ENCODE assay signal across 18 cellular contexts in the genomic region with DNA sequence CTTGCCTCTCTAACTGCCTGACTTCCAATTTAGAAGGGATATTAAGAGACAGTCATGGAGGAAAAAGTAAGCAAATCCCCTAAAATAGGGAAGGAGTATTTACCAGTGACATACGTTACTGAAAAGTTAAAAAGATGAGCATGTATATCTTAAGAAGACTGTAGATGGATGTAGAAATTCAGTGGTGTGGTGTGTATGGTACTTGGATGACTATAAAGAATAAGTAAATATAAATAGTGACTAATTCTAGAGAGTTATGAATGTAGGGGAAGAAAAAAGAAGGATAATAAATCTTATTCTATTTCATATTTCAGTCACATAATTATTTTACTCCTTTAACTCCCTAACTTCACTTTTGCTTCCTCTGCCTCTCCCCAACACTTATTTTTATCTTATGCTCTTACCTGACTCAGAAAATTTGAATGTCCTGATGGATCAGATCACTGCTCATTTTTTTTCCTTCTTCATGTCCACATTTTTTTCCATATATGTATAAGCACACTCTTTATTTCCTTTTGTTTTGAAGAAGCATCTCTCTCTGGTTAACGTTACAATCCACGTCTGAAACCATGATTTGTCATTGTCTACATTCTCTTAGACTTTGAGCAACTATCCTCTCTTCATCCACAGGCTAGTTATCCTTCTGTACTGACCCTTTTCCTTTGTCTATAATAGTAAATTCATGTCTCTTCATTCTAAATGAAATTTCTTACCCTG.
DNase-seq lines count a peak whose midpoint lies in the region; ATAC-seq, FAIRE-seq and TF ChIP-seq lines count a peak whose summit lies in the region.
"Had no signal": no experiment of that assay in that cellular context is flagged by ENCODE, and none has a peak within 500 bp of the region (broad histone marks: within the 10 kb centered on the region; RNA-seq: fewer than 3 reads in every experiment).

No MANE protein-coding gene starts in this region.

- H3K9me3 ChIP-seq in A549 (peaks cover 3% of the 10 kb centered on the region; the same call in 1 of the 3 replicates), Peyer's patch (no peaks in the 10 kb centered on the region)

- peaks cover 4% of the 10 kb centered on the region; the same call in 1 of the 2 replicates for H3K27me3 Mint-ChIP-seq in HFFc6 (ENCODE audit: insufficient read depth)
- H3K27me3 Mint-ChIP-seq: CD4-positive, alpha-beta T cell had no signal

- DNase-seq in A549 (ENCODE audit: low read depth in 1 of 2, low spot score in 1 of 2) (no peak), HFFc6 (no peak), amniotic epithelial cell (ENCODE audit: low read depth) (peak; percentile 73), iris pigment epithelial cell (ENCODE audit: low read depth) (peak; percentile 51), Peyer's patch (no peak)
- DNase-seq: 8988T; CD4-positive, alpha-beta T cell; DMS153; NCI-H1436; NCI-H1930; NCI-H526 had no signal

- no peak for FAIRE-seq in A549 (lab: Jason Lieb, UNC)
- FAIRE-seq: GM12878 had no signal

- no peak for TF ChIP-seq EP300 in A549 (IDR thresholded peaks at IDR 0.05)

- POLR2A ChIA-PET in A549 (lab: Yijun Ruan, JAX) = no interaction called here

- peak overlapping the region in 1 of 2 experiments; percentile 15; a peak in 2 of 6 replicates for H3K27ac ChIP-seq in A549
- H3K27ac ChIP-seq in Peyer's patch = no peak overlapping the region
- H3K27ac ChIP-seq: KMS-11 had no signal

- no peak for TF ChIP-seq RAD21 in A549 (conservative IDR thresholded peaks at IDR 0.05 in 1 of 2, IDR thresholded peaks at IDR 0.05 in 1 of 2)

- H3K4me3 Mint-ChIP-seq in HFFc6 = peak overlapping the region; percentile 65
- H3K4me3 Mint-ChIP-seq: CD4-positive, alpha-beta T cell; GM23338 had no signal

- peak; percentile 56 to 75; a peak in 4 of 6 replicates for ATAC-seq in A549
- ATAC-seq in HG03571 (IDR thresholded peaks at IDR 0.05; ENCODE audit: unreplicated experiment) = no peak
- ATAC-seq in HG02870 (IDR thresholded peaks at IDR 0.05; ENCODE audit: unreplicated experiment) = no peak
- ATAC-seq in GM21529 (IDR thresholded peaks at IDR 0.05; ENCODE audit: unreplicated experiment) = no peak
- ATAC-seq: GM12878, GM23338, Panc1 had no signal

- H3K27ac Mint-ChIP-seq in HFFc6 = peak overlapping the region; percentile 46
- H3K27ac Mint-ChIP-seq: CD4-positive, alpha-beta T cell; GM23338 had no signal

- H3K4me1 ChIP-seq in A549 (peaks cover 19% of the 10 kb centered on the region), Peyer's patch (no peaks in the 10 kb centered on the region)

- H3K4me2 ChIP-seq in A549 = peak overlapping the region; percentile 69
- H3K4me2 ChIP-seq: GM23338, KMS-11 had no signal

- H3K36me3 ChIP-seq in Peyer's patch = no peaks in the 10 kb centered on the region

- H3K9me3 Mint-ChIP-seq in HFFc6 = no peaks in the 10 kb centered on the region
- H3K9me3 Mint-ChIP-seq: GM23338 had no signal

- CTCF ChIA-PET in A549 (lab: Yijun Ruan, JAX) = no interaction called here

- H3K27me3 ChIP-seq in Peyer's patch = no peaks in the 10 kb centered on the region

- no peaks in the 10 kb centered on the region for H3K36me3 Mint-ChIP-seq in HFFc6 (ENCODE audit: low read depth)

- H3K4me1 Mint-ChIP-seq in HFFc6 (ENCODE audit: low read depth) = peaks cover 16% of the 10 kb centered on the region
- H3K4me1 Mint-ChIP-seq: GM23338 had no signal

- TF ChIP-seq POLR2A in A549 (IDR thresholded peaks at IDR 0.05; ENCODE audit: low read length) (no peak), Peyer's patch (IDR thresholded peaks at IDR 0.05) (no peak)

- TF ChIP-seq CTCF in A549 (IDR thresholded peaks at IDR 0.05) = no peak
- no peak for TF ChIP-seq CTCF in HFFc6 (IDR thresholded peaks at IDR 0.05)
- TF ChIP-seq CTCF in Peyer's patch (IDR thresholded peaks at IDR 0.05) = no peak

- no peak overlapping the region for H3K4me3 ChIP-seq in A549
- H3K4me3 ChIP-seq in Peyer's patch = no peak overlapping the region
- H3K4me3 ChIP-seq: GM12878, GM23338 had no signal

- 9% methylated on average over 3 of the region's 3 CpGs for WGBS in A549 (ENCODE audit: missing lambda C conversion rate)

TF ChIP-seq in A549, 52 proteins besides CTCF, POLR2A, EP300 and RAD21:
- TF ChIP-seq RCOR1 (IDR thresholded peaks at IDR 0.05; ENCODE audit: low read depth, low read length) (no peak), HDAC2 (IDR thresholded peaks at IDR 0.05) (no peak), HOXB13 (CRISPR knock-in tag; IDR thresholded peaks at IDR 0.05; ENCODE audit: low read depth) (no peak), ATOH8 (CRISPR knock-in tag; IDR thresholded peaks at IDR 0.05; ENCODE audit: low read depth) (no peak), ELK1 (IDR thresholded peaks at IDR 0.05; ENCODE audit: low read depth, low read length) (no peak), FOSL2 (IDR thresholded peaks at IDR 0.05) (no peak), FOSL2 (CRISPR knock-in tag; IDR thresholded peaks at IDR 0.05) (no peak), HEYL (CRISPR knock-in tag; IDR thresholded peaks at IDR 0.05) (no peak), KDM5A (IDR thresholded peaks at IDR 0.05) (no peak), NPAS2 (CRISPR knock-in tag; IDR thresholded peaks at IDR 0.05; ENCODE audit: borderline replicate concordance) (no peak)
- TF ChIP-seq, protein P1, sequence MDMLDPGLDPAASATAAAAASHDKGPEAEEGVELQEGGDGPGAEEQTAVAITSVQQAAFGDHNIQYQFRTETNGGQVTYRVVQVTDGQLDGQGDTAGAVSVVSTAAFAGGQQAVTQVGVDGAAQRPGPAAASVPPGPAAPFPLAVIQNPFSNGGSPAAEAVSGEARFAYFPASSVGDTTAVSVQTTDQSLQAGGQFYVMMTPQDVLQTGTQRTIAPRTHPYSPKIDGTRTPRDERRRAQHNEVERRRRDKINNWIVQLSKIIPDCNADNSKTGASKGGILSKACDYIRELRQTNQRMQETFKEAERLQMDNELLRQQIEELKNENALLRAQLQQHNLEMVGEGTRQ (IDR thresholded peaks at IDR 0.05) = no peak

Comparison
In these comparisons a context has a peak if more than half of its experiments do, and no peak if none do; other contexts are left out.
1. ATAC-seq: peak in A549 (2 of 2); none in HG03571 (single experiment), HG02870 (single experiment) and GM21529 (single experiment).
2. DNase-seq: peak in amniotic epithelial cell (single experiment) and iris pigment epithelial cell (single experiment); none in A549 (0 of 2), HFFc6 (single experiment) and Peyer's patch (0 of 3).